10 cellular contexts compared by ENCODE assay signal in the genomic region with DNA sequence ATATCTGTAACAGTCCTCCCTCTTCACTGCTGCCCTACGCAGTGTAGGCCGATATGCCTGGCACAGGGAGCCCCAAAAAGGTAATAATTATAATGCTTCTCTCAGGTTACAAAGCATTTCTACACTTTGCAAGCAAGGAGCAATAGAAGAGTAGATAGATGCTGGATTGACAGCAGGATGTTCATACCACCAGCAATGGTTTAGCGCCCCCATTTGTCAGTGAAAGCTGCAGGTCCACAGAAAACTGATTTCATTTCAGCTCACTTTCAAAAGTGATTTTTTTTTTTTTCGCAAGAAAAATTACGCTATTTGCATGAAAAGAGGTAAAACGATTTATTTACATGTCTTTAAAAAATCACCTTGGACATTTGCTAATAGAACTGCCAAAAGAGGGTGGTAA. TPM values are rescaled to one million over a fixed set of nuclear protein-coding genes. Genes with fewer than 3 reads are reported as not detected.
A peak's percentile ranks its signal among the peaks of the same experiment; 100 is the strongest.
DNase-seq lines count a peak whose midpoint lies in the region; ATAC-seq, FAIRE-seq and TF ChIP-seq lines count a peak whose summit lies in the region.
"Had no signal": no experiment of that assay in that cellular context is flagged by ENCODE, and none has a peak within 500 bp of the region (broad histone marks: within the 10 kb centered on the region; RNA-seq: fewer than 3 reads in every experiment).

No MANE protein-coding gene starts in this region.

- no TSS peak for BruUV-seq in HepG2 (replicated peaks; lab: Mats Ljungman, UMichigan)

- TF ChIP-seq EP300 in HepG2 (IDR thresholded peaks at IDR 0.05; ENCODE audit: low read depth in 2 of 2, low read length in 2 of 2) (no peak), HepG2 (CRISPR knock-in tag; IDR thresholded peaks at IDR 0.05; ENCODE audit: borderline replicate concordance) (no peak)

- no peak for FAIRE-seq in HepG2 (lab: Jason Lieb, UNC)

- TF ChIP-seq POLR2A in HepG2 (IDR thresholded peaks at IDR 0.05; ENCODE audit: insufficient read depth in 1 of 2, low read depth in 2 of 2, low read length in 2 of 2): no peak

- in situ Hi-C loops in astrocyte of the spinal cord (cut with HindIII; ENCODE audit: low sequenced_read_pairs): no loop called here
- in situ Hi-C loops in HepG2 (cut with HindIII; ENCODE audit: extremely low pct_ligation_motif_present, low pct_unique_long_range_greater_than_20kb): no loop called here

- H3K27me3 ChIP-seq in Karpas-422 (ENCODE audit: low read length) (no peaks in the 10 kb centered on the region), HepG2 (ENCODE audit: control insufficient read depth in 1 of 2, insufficient read depth in 2 of 2, low read length in 2 of 2) (no peaks in the 10 kb centered on the region)
- H3K27me3 ChIP-seq: ascending aorta had no signal

- POLR2A ChIA-PET in HepG2 (lab: Yijun Ruan, JAX): no interaction called here

- H2AFZ ChIP-seq in Karpas-422 (ENCODE audit: low read length): no peak overlapping the region
- no peak overlapping the region for H2AFZ ChIP-seq in HepG2 (ENCODE audit: low read length)

- H3K9ac ChIP-seq in Karpas-422 (ENCODE audit: low read length): no peak overlapping the region
- H3K9ac ChIP-seq in HepG2 (ENCODE audit: insufficient read depth, low read depth, low read length): no peak overlapping the region

- H3K4me3 ChIP-seq in Karpas-422 (ENCODE audit: low read length) (no peak overlapping the region), astrocyte of the spinal cord (ENCODE audit: low read depth, low read length) (no peak overlapping the region), HepG2 (replicated peaks in 1 of 3; ENCODE audit: insufficient read depth in 1 of 3, low read depth in 2 of 3, low read length in 3 of 3) (no peak overlapping the region)
- H3K4me3 ChIP-seq: ascending aorta had no signal

- intact Hi-C loops in HepG2 (cut with micrococcal nuclease; ENCODE audit: unreplicated experiment): loop anchor here (1.0 kb wide), 1 partner anchor 110 kb away; no protein-coding TSS in a partner anchor

- TF ChIP-seq RAD21 in HepG2 (CRISPR knock-in tag; IDR thresholded peaks at IDR 0.05): no peak

- CTCF ChIA-PET in HepG2 (lab: Yijun Ruan, JAX; ENCODE audit: low intra/inter-chr PET ratio, low total read pairs): interaction anchor here (1.8 kb wide), 1 partner anchor 110 kb away, joined by 10 read pairs; no protein-coding TSS in a partner anchor

- H3K4me1 ChIP-seq in Karpas-422 (ENCODE audit: low read length): peaks cover 13% of the 10 kb centered on the region
- H3K4me1 ChIP-seq in HepG2 (ENCODE audit: insufficient read depth, low read length): no peaks in the 10 kb centered on the region
- H3K4me1 ChIP-seq: ascending aorta had no signal

- no peaks in the 10 kb centered on the region for H3K79me2 ChIP-seq in Karpas-422 (ENCODE audit: low read length)
- H3K79me2 ChIP-seq in HepG2 (ENCODE audit: insufficient read depth, low read length): no peaks in the 10 kb centered on the region

- ATAC-seq in HepG2 (peak; percentile 71), HG03469 (IDR thresholded peaks at IDR 0.05; ENCODE audit: unreplicated experiment) (no peak), GM18907 (IDR thresholded peaks at IDR 0.05; ENCODE audit: unreplicated experiment) (no peak)

- H3K4me2 ChIP-seq in Karpas-422 (ENCODE audit: low read depth, low read length, poor library complexity, severe bottlenecking) (no peak overlapping the region), HepG2 (ENCODE audit: low read depth, low read length) (no peak overlapping the region)

- H3K9me2 ChIP-seq in Karpas-422 (replicated peaks; ENCODE audit: insufficient read depth, low read length): no peaks in the 10 kb centered on the region

- peaks cover 3% of the 10 kb centered on the region; the same call in 1 of the 2 replicates for H3K36me3 ChIP-seq in Karpas-422 (ENCODE audit: insufficient read depth, low read length)
- H3K36me3 ChIP-seq in HepG2 (replicated peaks in 1 of 2; ENCODE audit: control insufficient read depth in 1 of 2, insufficient read depth in 2 of 2, low read length in 2 of 2): peaks cover 0 to 9% of the 10 kb centered on the region in 2 experiments; a peak in 1 of 5 replicates

- H3K9me3 ChIP-seq in Karpas-422 (ENCODE audit: low read length) (no peaks in the 10 kb centered on the region), HepG2 (ENCODE audit: low read length) (no peaks in the 10 kb centered on the region)
- H3K9me3 ChIP-seq: ascending aorta had no signal

- WGBS in HepG2 (ENCODE audit: low lambda C conversion rate): 71% methylated on average over 6 of the region's 6 CpGs

- TF ChIP-seq CTCF in astrocyte of the spinal cord (IDR thresholded peaks at IDR 0.05; ENCODE audit: low read depth, low read length) (peak; percentile 23), HepG2 (CRISPR knock-in tag; IDR thresholded peaks at IDR 0.05) (peak; percentile 63)

- H4K20me1 ChIP-seq in Karpas-422 (ENCODE audit: insufficient read depth, low read depth, low read length) (no peaks in the 10 kb centered on the region), HepG2 (ENCODE audit: insufficient read depth, low read length) (no peaks in the 10 kb centered on the region)

- H3K27ac ChIP-seq in Karpas-422 (ENCODE audit: low read length) (no peak overlapping the region), HepG2 (ENCODE audit: extremely low read length, insufficient read depth, low read length) (no peak overlapping the region)
- H3K27ac ChIP-seq: ascending aorta had no signal

- peak; percentile 51 for DNase-seq in D341Med (ENCODE audit: low spot score)
- DNase-seq in Karpas-422: peak; percentile 72
- no peak for DNase-seq in astrocyte of the spinal cord (ENCODE audit: low read depth, low spot score)
- DNase-seq in HepG2 (ENCODE audit: low spot score): peak; percentile 25
- DNase-seq in T-helper 9 cell: no peak
- DNase-seq in kidney tubule cell (ENCODE audit: low spot score): no peak
- DNase-seq: activated CD4-positive, alpha-beta T cell treated with anti-CD3 and anti-CD28 coated beads, Interleukin-2, amount 10 ng/mL, durations not matched to agents 7 days and 5 days had no signal

TF ChIP-seq in HepG2, 621 proteins besides CTCF, POLR2A, EP300 and RAD21:
- no peak for TF ChIP-seq ZNF530 (CRISPR knock-in tag; IDR thresholded peaks at IDR 0.05; ENCODE audit: low read depth)
- peak; percentile 75 for TF ChIP-seq STAG1 (CRISPR knock-in tag; IDR thresholded peaks at IDR 0.05)

RNA-seq across cellular contexts. Expression of a gene that starts 34.5 kb away (rescaled TPM):
- total RNA-seq in Karpas-422 (2014; rRNA removed; shearing (Covaris generic); ENCODE audit: low replicate concordance): 13.2 and 18.2 TPM in 2 replicates
- total RNA-seq in HepG2 (2016; rRNA removed; fragmentation: Illumina TruSeq; extraction: Trizol): 14.8 and 23.0 TPM in 2 replicates
- 2.2 and 2.8 TPM in 2 replicates for total RNA-seq in HepG2 (2016; cell fraction: cytosol; rRNA removed; fragmentation: Illumina TruSeq; extraction: Trizol; ENCODE audit: low read depth)
- 16.3 and 27.5 TPM in 2 replicates for total RNA-seq in HepG2 (2016; cell fraction: insoluble cytoplasmic fraction; rRNA removed; fragmentation: Illumina TruSeq; extraction: Trizol)
- total RNA-seq in HepG2 (2016; cell fraction: membrane; rRNA removed; fragmentation: Illumina TruSeq; extraction: Trizol): 5.5 and 5.7 TPM in 2 replicates
- total RNA-seq in HepG2 (2016; cell fraction: nucleus; rRNA removed; fragmentation: Illumina TruSeq; extraction: Trizol): 6.6 and 9.1 TPM in 2 replicates
- 4.2 and 5.1 TPM in 2 replicates for polyA plus RNA-seq in HepG2 (2011; rRNA removed)
- polyA plus RNA-seq in HepG2 (2011; cell fraction: cytosol; rRNA removed): 3.0 and 5.1 TPM in 2 replicates
- 1.4 and 1.5 TPM in 2 replicates for polyA plus RNA-seq in HepG2 (2011; cell fraction: nucleus; rRNA removed)
- 6.8 and 10.6 TPM in 2 replicates for polyA plus RNA-seq in HepG2 (2012)
- polyA plus RNA-seq in HepG2 (2016; cell fraction: cytosol; fragmentation: Illumina TruSeq; extraction: Trizol; ENCODE audit: low read depth): 2.3 and 2.7 TPM in 2 replicates
- 25.3 and 28.2 TPM in 2 replicates for polyA plus RNA-seq in HepG2 (2016; cell fraction: insoluble cytoplasmic fraction; fragmentation: Illumina TruSeq; extraction: Trizol; ENCODE audit: low read depth)
- polyA plus RNA-seq in HepG2 (2016; cell fraction: membrane; fragmentation: Illumina TruSeq; extraction: Trizol; ENCODE audit: low read depth): 3.3 and 3.4 TPM in 2 replicates
- 7.9 and 17.4 TPM in 2 replicates for polyA plus RNA-seq in HepG2 (2016; cell fraction: nucleus; fragmentation: Illumina TruSeq; extraction: Trizol; ENCODE audit: insufficient read depth, low read depth)
- 1.3 TPM in 1 of 2 replicates, not detected in the other for polyA minus RNA-seq in HepG2 (2011; rRNA and poly(A)+ RNA removed; ENCODE audit: low replicate concordance)
- polyA minus RNA-seq in HepG2 (2011; cell fraction: cytosol; rRNA and poly(A)+ RNA removed): 1.4 and 2.2 TPM in 2 replicates
- polyA minus RNA-seq in HepG2 (2011; cell fraction: nucleus; rRNA and poly(A)+ RNA removed): 2.7 and 4.4 TPM in 2 replicates

Comparison
In these comparisons a context has a peak if more than half of its experiments do, and no peak if none do; other contexts are left out.
1. DNase-seq: peak in D341Med (single experiment), Karpas-422 (single experiment) and HepG2 (single experiment); none in astrocyte of the spinal cord (single experiment), T-helper 9 cell (single experiment) and kidney tubule cell (single experiment).